ENCODE assay signal across 10 cellular contexts in genomic region chr9:87606921-87607521, GRCh38.
DNase-seq lines count a peak whose midpoint lies in the region; ATAC-seq and TF ChIP-seq lines count a peak whose summit lies in the region.
"Had no signal": no experiment of that assay in that cellular context is flagged by ENCODE, and none has a peak within 500 bp of the region (broad histone marks: within the 10 kb centered on the region; RNA-seq: fewer than 3 reads in every experiment).

No MANE protein-coding gene starts in this region.

- no peaks in the 10 kb centered on the region for H3K27me3 ChIP-seq in SJCRH30

- peaks cover 24% of the 10 kb centered on the region for H3K36me3 ChIP-seq in SJCRH30

- H3K9me3 ChIP-seq in SJCRH30 (replicated peaks) = no peaks in the 10 kb centered on the region

- H3K4me3 ChIP-seq in SJCRH30 (no peak overlapping the region), fibroblast of pulmonary artery (replicated peaks; ENCODE audit: low read depth, low read length) (no peak overlapping the region)

- no peak for TF ChIP-seq CTCF in fibroblast of pulmonary artery (IDR thresholded peaks at IDR 0.05; ENCODE audit: low read length, missing control alignments)

- DNase-seq in ELF-1 (ENCODE audit: low read depth, low spot score) (peak; percentile 42), SJCRH30 (peak; percentile 66 to 78), fibroblast of pulmonary artery (ENCODE audit: low read depth) (peak; percentile 87), pulmonary artery endothelial cell (ENCODE audit: low read depth, low spot score) (peak; percentile 68), cortex of kidney (lab: John Stamatoyannopoulos, UW) (no peak), ecto neural progenitor cell (ENCODE audit: low spot score) (no peak), posterior cingulate gyrus (no peak)
- DNase-seq: activated CD8-positive, alpha-beta T cell treated with anti-CD3 and anti-CD28 coated beads for 36 hours; aorta had no signal

- intact Hi-C loops in posterior cingulate gyrus (cut with DNase I) = no loop called here

- peak overlapping the region; percentile 74 for H3K27ac ChIP-seq in SJCRH30

- H3K4me1 ChIP-seq in SJCRH30 = peaks cover 49% of the 10 kb centered on the region

- no peak for ATAC-seq in HG02798 (IDR thresholded peaks at IDR 0.05; ENCODE audit: poor library complexity, unreplicated experiment)
- ATAC-seq: activated CD8-positive, alpha-beta T cell treated with anti-CD3 and anti-CD28 coated beads for 36 hours had no signal

Comparison
In these comparisons a context has a peak if more than half of its experiments do, and no peak if none do; other contexts are left out.
1. DNase-seq: peak in ELF-1 (single experiment), SJCRH30 (2 of 2), fibroblast of pulmonary artery (single experiment) and pulmonary artery endothelial cell (single experiment); none in cortex of kidney (single experiment), ecto neural progenitor cell (single experiment) and posterior cingulate gyrus (0 of 10).